ENCODE assay signal across 8 cellular contexts in genomic region chr14:77043177-77043983, GRCh38. TPM values are rescaled to one million over a fixed set of nuclear protein-coding genes. Genes with fewer than 3 reads are reported as not detected.
DNase-seq lines count a peak whose midpoint lies in the region; ATAC-seq and TF ChIP-seq lines count a peak whose summit lies in the region.

No MANE protein-coding gene starts in this region.

- no peak for ATAC-seq in HG02973 (IDR thresholded peaks at IDR 0.05; ENCODE audit: unreplicated experiment)

- H3K4me1 ChIP-seq in Karpas-422 (ENCODE audit: low read length): peaks cover 50% of the 10 kb centered on the region
- H3K4me1 ChIP-seq in fibroblast of lung (ENCODE audit: control insufficient read depth, extremely low read depth, insufficient read depth, low read length): peaks cover 52% of the 10 kb centered on the region

- H3K36me3 ChIP-seq in Karpas-422 (ENCODE audit: insufficient read depth, low read length): no peaks in the 10 kb centered on the region
- no peaks in the 10 kb centered on the region for H3K36me3 ChIP-seq in fibroblast of lung (ENCODE audit: control insufficient read depth, insufficient read depth, low read length)

- H4K20me1 ChIP-seq in Karpas-422 (ENCODE audit: insufficient read depth, low read depth, low read length): no peaks in the 10 kb centered on the region
- no peaks in the 10 kb centered on the region for H4K20me1 ChIP-seq in fibroblast of lung (ENCODE audit: control insufficient read depth, extremely low read depth, insufficient read depth, low read length)

- no peaks in the 10 kb centered on the region for H3K9me2 ChIP-seq in Karpas-422 (replicated peaks; ENCODE audit: insufficient read depth, low read length)

- H3K9ac ChIP-seq in Karpas-422 (ENCODE audit: low read length) (peak overlapping the region; percentile 48), fibroblast of lung (ENCODE audit: insufficient read depth, low read length) (peak overlapping the region; percentile 65)

- H3K9me3 ChIP-seq in Karpas-422 (ENCODE audit: low read length): no peaks in the 10 kb centered on the region
- H3K9me3 ChIP-seq in fibroblast of lung (ENCODE audit: control insufficient read depth, insufficient read depth, low read depth, low read length): no peaks in the 10 kb centered on the region

- H3K4me2 ChIP-seq in Karpas-422 (ENCODE audit: low read depth, low read length, poor library complexity, severe bottlenecking): peak overlapping the region; percentile 60
- H3K4me2 ChIP-seq in fibroblast of lung (ENCODE audit: extremely low read depth, insufficient read depth, low read length): peak overlapping the region; percentile 44

- H2AFZ ChIP-seq in Karpas-422 (ENCODE audit: low read length) (peak overlapping the region; percentile 32; the same call in 1 of the 2 replicates), fibroblast of lung (ENCODE audit: low read length) (no peak overlapping the region)

- TF ChIP-seq CTCF in fibroblast of lung (conservative IDR thresholded peaks at IDR 0.05 in 1 of 2, IDR thresholded peaks at IDR 0.05 in 1 of 2; ENCODE audit: low read depth in 1 of 2, low read length in 2 of 2): no peak

- H3K27me3 ChIP-seq in Karpas-422 (ENCODE audit: low read length): no peaks in the 10 kb centered on the region
- H3K27me3 ChIP-seq in fibroblast of lung (ENCODE audit: control insufficient read depth, insufficient read depth, low read length): no peaks in the 10 kb centered on the region

- H3K4me3 ChIP-seq in Karpas-422 (ENCODE audit: low read length): peak overlapping the region; percentile 27; the same call in 1 of the 2 replicates
- H3K4me3 ChIP-seq in fibroblast of lung (replicated peaks in 1 of 4; ENCODE audit: control extremely low read depth in 1 of 4, insufficient read depth in 1 of 4, low read depth in 3 of 4, low read length in 4 of 4): peak overlapping the region in 2 of 4 experiments; percentile 15 to 33

- no peaks in the 10 kb centered on the region for H3K79me2 ChIP-seq in Karpas-422 (ENCODE audit: low read length)
- no peaks in the 10 kb centered on the region for H3K79me2 ChIP-seq in fibroblast of lung (ENCODE audit: control insufficient read depth, insufficient read depth, low read length)

- H3K27ac ChIP-seq in Karpas-422 (ENCODE audit: low read length): no peak overlapping the region
- peak overlapping the region; percentile 98 for H3K27ac ChIP-seq in fibroblast of lung (ENCODE audit: insufficient read depth, low read length)

- DNase-seq in C1 segment of cervical spinal cord (lab: John Stamatoyannopoulos, UW) (peak in 10 of 14 donors; percentile 28 to 75 (median 68)), Karpas-422 (peak; percentile 66), fibroblast of lung (ENCODE audit: low read depth in 2 of 2) (peak; percentile 88 to 94), non-pigmented ciliary epithelial cell (ENCODE audit: low read depth) (peak; percentile 70), OCI-M2 (lab: John Stamatoyannopoulos, UW; ENCODE audit: unreplicated experiment) (no peak), NCI-H187 treated with DMSO at 0.1 percent for 48 hours (lab: John Stamatoyannopoulos, UW) (no peak)
- peak; percentile 55 for DNase-seq in activated CD8-positive, alpha-beta memory T cell treated with anti-CD3 and anti-CD28 coated beads, Interleukin-2, amount 50 U/mL, for 4 hours

RNA-seq across cellular contexts. Expression of gene IRF2BPL, which starts 14.9 kb away (rescaled TPM):
- 11.8 and 22.2 TPM in 2 replicates for total RNA-seq in Karpas-422 (2014; rRNA removed; shearing (Covaris generic); ENCODE audit: low replicate concordance)
- 36.0 and 45.9 TPM in 2 replicates for total RNA-seq in fibroblast of lung
- polyA plus RNA-seq in fibroblast of lung: 9.8 and 13.1 TPM in 2 replicates
- polyA plus RNA-seq in fibroblast of lung (2012): 23.8 and 31.3 TPM in 2 replicates
- 10.8 and 15.9 TPM in 2 replicates for polyA minus RNA-seq in fibroblast of lung (ENCODE audit: low replicate concordance)

RNA-seq across cellular contexts. Expression of gene CIPC, which starts 54.7 kb away (rescaled TPM):
- 34.0 and 47.0 TPM in 2 replicates for total RNA-seq in Karpas-422 (2014; rRNA removed; shearing (Covaris generic); ENCODE audit: low replicate concordance)
- 10.8 and 12.1 TPM in 2 replicates for total RNA-seq in fibroblast of lung
- 8.9 and 12.8 TPM in 2 replicates for polyA plus RNA-seq in fibroblast of lung
- 4.8 and 7.4 TPM in 2 replicates for polyA plus RNA-seq in fibroblast of lung (2012)
- polyA minus RNA-seq in fibroblast of lung (ENCODE audit: low replicate concordance): 9.5 and 11.5 TPM in 2 replicates

Comparison
In these comparisons a context has a peak if more than half of its experiments do, and no peak if none do; other contexts are left out.
1. DNase-seq: peak in C1 segment of cervical spinal cord (10 of 14), Karpas-422 (single experiment), activated CD8-positive, alpha-beta memory T cell treated with anti-CD3 and anti-CD28 coated beads, Interleukin-2, amount 50 U/mL, for 4 hours (single experiment), fibroblast of lung (2 of 2) and non-pigmented ciliary epithelial cell (single experiment); none in OCI-M2 (single experiment) and NCI-H187 treated with DMSO at 0.1 percent for 48 hours (single experiment).